ENCODE assay signal across 26 cellular contexts in the genomic region with DNA sequence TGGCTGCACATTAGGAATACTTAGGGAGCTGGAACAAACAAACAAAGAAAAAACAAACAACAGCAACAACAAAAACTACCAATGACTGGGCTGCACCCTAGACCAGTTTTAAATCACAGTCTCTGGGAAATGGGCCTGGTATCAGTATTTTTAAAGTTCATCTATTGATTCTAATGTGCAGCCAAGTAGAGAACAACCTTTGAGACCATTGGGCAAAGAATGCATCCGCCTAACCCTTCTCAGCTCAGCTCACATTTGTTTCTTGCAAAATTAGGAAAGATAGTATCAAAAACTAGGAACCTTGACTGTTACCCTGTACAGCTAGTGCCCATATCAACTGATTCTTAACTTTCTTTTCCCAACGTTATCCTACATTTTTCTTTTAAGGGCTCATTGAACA. TPM values are rescaled to one million over a fixed set of nuclear protein-coding genes. Genes with fewer than 3 reads are reported as not detected.
DNase-seq lines count a peak whose midpoint lies in the region; ATAC-seq and TF ChIP-seq lines count a peak whose summit lies in the region.
"Had no signal": no experiment of that assay in that cellular context is flagged by ENCODE, and none has a peak within 500 bp of the region (broad histone marks: within the 10 kb centered on the region; RNA-seq: fewer than 3 reads in every experiment).

No MANE protein-coding gene starts in this region.

- no peaks in the 10 kb centered on the region for H3K9me3 Mint-ChIP-seq in activated naive CD4-positive, alpha-beta T cell treated with anti-CD3 and anti-CD28 coated beads, Interleukin-2, amount 50 U/mL, for 72 hours
- H3K9me3 Mint-ChIP-seq: CD4-positive, alpha-beta memory T cell; CD8-positive, alpha-beta memory T cell had no signal

- ATAC-seq in right lobe of liver (peak; percentile 52 to 78 (median 66)), HG03469 (IDR thresholded peaks at IDR 0.05; ENCODE audit: unreplicated experiment) (no peak)
- ATAC-seq in activated naive CD4-positive, alpha-beta T cell treated with anti-CD3 and anti-CD28 coated beads, Interleukin-2, amount 50 U/mL, for 72 hours, result no peak
- ATAC-seq: GM12878 had no signal

- 21% methylated on average over 2 of the region's 2 CpGs for WGBS in right lobe of liver (ENCODE audit: insufficient coverage, low coverage, low lambda C conversion rate, missing lambda C conversion rate)

- no peak overlapping the region for H3K27ac Mint-ChIP-seq in activated naive CD4-positive, alpha-beta T cell treated with anti-CD3 and anti-CD28 coated beads, Interleukin-2, amount 50 U/mL, for 72 hours
- H3K27ac Mint-ChIP-seq: CD14-positive monocyte; CD4-positive, alpha-beta memory T cell; CD4-positive, CD25-positive, alpha-beta regulatory T cell; CD8-positive, alpha-beta memory T cell had no signal

- TF ChIP-seq POLR2A in right lobe of liver (IDR thresholded peaks at IDR 0.05), result no peak

- peaks cover 0 to 45% (median 8%) of the 10 kb centered on the region in 4 donors for H3K4me1 ChIP-seq in right lobe of liver
- H3K4me1 ChIP-seq: BE2C, BLaER1 had no signal

- no peaks in the 10 kb centered on the region for H3K36me3 ChIP-seq in right lobe of liver
- H3K36me3 ChIP-seq in H7 (replicated peaks; ENCODE audit: control insufficient read depth, insufficient read depth, low read length), result no peaks in the 10 kb centered on the region
- H3K36me3 ChIP-seq: BE2C, BLaER1 had no signal

- DNase-seq in caudate nucleus (lab: John Stamatoyannopoulos, UW), result no peak
- peak in 1 of 3 donors; percentile 52 for DNase-seq in right lobe of liver
- DNase-seq in activated naive CD4-positive, alpha-beta T cell treated with anti-CD3 and anti-CD28 coated beads, Interleukin-2, amount 50 U/mL, for 72 hours (ENCODE audit: low spot score in 2 of 2), result no peak
- DNase-seq in H7, result no peak
- DNase-seq in NCI-H2171 treated with DMSO at 0.1 percent for 48 hours (lab: John Stamatoyannopoulos, UW), result no peak
- DNase-seq: 8988T; ACHN; BE2C; CD4-positive, alpha-beta memory T cell; CD4-positive, CD25-positive, alpha-beta regulatory T cell; CD8-positive, alpha-beta memory T cell; COR-L47; DMS 273 treated with DMSO at 0.1 percent for 48 hours; DMS153; DMS53; DMS79; DND-41; EL; GDM1 had no signal

- intact Hi-C loops in right lobe of liver (cut with DNase I), result no loop called here

- H3K36me3 Mint-ChIP-seq in activated naive CD4-positive, alpha-beta T cell treated with anti-CD3 and anti-CD28 coated beads, Interleukin-2, amount 50 U/mL, for 72 hours, result peaks cover 0 to 4% of the 10 kb centered on the region in 2 donors
- H3K36me3 Mint-ChIP-seq: CD4-positive, alpha-beta memory T cell; CD4-positive, CD25-positive, alpha-beta regulatory T cell had no signal

- no peak for TF ChIP-seq CTCF in right lobe of liver (IDR thresholded peaks at IDR 0.05)

- H3K27me3 ChIP-seq in layer of hippocampus (ENCODE audit: control insufficient read depth, insufficient read depth, low read length) (no peaks in the 10 kb centered on the region), right lobe of liver (no peaks in the 10 kb centered on the region), H7 (ENCODE audit: control insufficient read depth, insufficient read depth, low read length) (peaks cover 20% of the 10 kb centered on the region)
- H3K27me3 ChIP-seq: BE2C, BLaER1 had no signal

- H3K4me3 ChIP-seq in right lobe of liver, result no peak overlapping the region
- no peak overlapping the region for H3K4me3 ChIP-seq in H7 (ENCODE audit: insufficient read depth, low read depth, low read length)
- H3K4me3 ChIP-seq: BLaER1, GM12878 had no signal

- peak overlapping the region; percentile 7 for H3K27ac ChIP-seq in angular gyrus (ENCODE audit: low read depth, low read length)
- H3K27ac ChIP-seq in caudate nucleus (ENCODE audit: low read depth, low read length), result peak overlapping the region; percentile 32
- peak overlapping the region; percentile 53 for H3K27ac ChIP-seq in layer of hippocampus (ENCODE audit: low read depth, low read length)
- peak overlapping the region in 2 of 3 donors; percentile 41 to 67 for H3K27ac ChIP-seq in right lobe of liver
- H3K27ac ChIP-seq: BLaER1 had no signal

- H3K9me3 ChIP-seq in right lobe of liver, result no peaks in the 10 kb centered on the region
- H3K9me3 ChIP-seq: BE2C had no signal

RNA-seq across cellular contexts. Expression of gene SYT9, which starts 5.2 kb away (rescaled TPM):
- 10 to 100 TPM in 2 of 6 experiments, 1 to 10 TPM in 4; 3.0 to 12.6 (median 4.5) TPM for total RNA-seq in right lobe of liver
- total RNA-seq in activated naive CD4-positive, alpha-beta T cell treated with anti-CD3 and anti-CD28 coated beads, Interleukin-2, amount 50 U/mL, for 72 hours, result under 1 TPM in 1 of 2 donors, not detected in 1; 0.08 TPM
- total RNA-seq in H7 (2014; rRNA removed; shearing (Covaris generic)), result 0.67 and 1.3 TPM in 2 replicates
- total RNA-seq: A673; CD4-positive, alpha-beta memory T cell; CD4-positive, CD25-positive, alpha-beta regulatory T cell; CD8-positive, alpha-beta memory T cell; GM12878 had no signal

Comparison
In these comparisons a context has a peak if more than half of its experiments do, and no peak if none do; other contexts are left out.
1. ATAC-seq: peak in right lobe of liver (4 of 4); none in activated naive CD4-positive, alpha-beta T cell treated with anti-CD3 and anti-CD28 coated beads, Interleukin-2, amount 50 U/mL, for 72 hours (0 of 2) and HG03469 (single experiment).
2. Peak in every context shown above with its lines, with median percentiles within 50 percentile points of each other: H3K27ac ChIP-seq.